ENCODE assay signal across 25 cellular contexts in the genomic region with DNA sequence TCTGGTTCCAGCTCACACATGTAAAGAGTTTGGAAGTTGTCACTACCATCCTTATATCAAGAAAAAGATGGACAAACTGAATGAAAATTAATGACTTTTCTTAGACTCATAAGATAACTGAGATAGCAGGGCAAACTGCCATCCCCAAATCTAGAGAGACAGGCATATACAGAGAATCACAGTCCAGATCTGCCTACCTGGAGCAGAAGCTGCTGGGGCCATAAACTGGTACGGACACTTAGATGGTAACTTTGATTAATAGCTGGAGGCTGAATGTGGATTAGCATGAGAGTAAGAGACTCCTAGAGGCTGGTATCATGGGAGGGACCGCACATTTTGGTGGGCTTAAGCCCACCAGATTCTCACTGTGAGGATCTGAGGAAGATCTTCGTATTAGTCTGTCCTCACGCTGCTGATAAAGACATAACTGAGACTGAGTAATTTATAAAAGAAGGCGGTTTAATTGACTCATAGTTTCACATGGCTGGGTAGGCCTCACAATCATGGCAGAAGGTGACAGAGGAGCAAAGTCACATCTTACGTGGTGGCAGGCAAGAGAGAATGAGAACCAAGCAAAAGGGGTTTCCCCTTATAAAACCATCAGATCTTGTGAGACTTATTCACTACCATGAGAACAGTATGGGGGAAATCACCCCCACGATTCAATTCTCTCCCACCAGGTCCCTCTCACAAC. TPM values are rescaled to one million over a fixed set of nuclear protein-coding genes. Genes with fewer than 3 reads are reported as not detected.
DNase-seq lines count a peak whose midpoint lies in the region; TF ChIP-seq lines count a peak whose summit lies in the region.
"Had no signal": no experiment of that assay in that cellular context is flagged by ENCODE, and none has a peak within 500 bp of the region (broad histone marks: within the 10 kb centered on the region; RNA-seq: fewer than 3 reads in every experiment).

No MANE protein-coding gene starts in this region.

- intact Hi-C loops in colonic mucosa (cut with DNase I): no loop called here

- H3K9ac ChIP-seq in colonic mucosa (ENCODE audit: low read depth in 2 of 2, low read length in 2 of 2): no peak overlapping the region

- H3K27ac ChIP-seq in colonic mucosa: no peak overlapping the region
- H3K27ac ChIP-seq: left lung, Peyer's patch had no signal

- H3K27me3 ChIP-seq in colonic mucosa: no peaks in the 10 kb centered on the region
- H3K27me3 ChIP-seq: BE2C, left lung, Peyer's patch had no signal

- H3K27me3 Mint-ChIP-seq in T-helper 2 cell treated with Interferon-gamma antibody and Interleukin-4, amounts not matched to agents 5 μg/mL and 100 μg/mL, for 36 hours (ENCODE audit: low read depth): peaks cover 3% of the 10 kb centered on the region

- peaks cover 2% of the 10 kb centered on the region for H3K36me3 Mint-ChIP-seq in T-helper 2 cell treated with Interferon-gamma antibody and Interleukin-4, amounts not matched to agents 5 μg/mL and 100 μg/mL, for 36 hours (ENCODE audit: low read depth)
- H3K36me3 Mint-ChIP-seq: immature natural killer cell, naive B cell had no signal

- H3K4me3 ChIP-seq in colonic mucosa: no peak overlapping the region
- H3K4me3 ChIP-seq: left lung, Peyer's patch had no signal

- H3K4me3 Mint-ChIP-seq in T-helper 2 cell treated with Interferon-gamma antibody and Interleukin-4, amounts not matched to agents 5 μg/mL and 100 μg/mL, for 36 hours: no peak overlapping the region
- H3K4me3 Mint-ChIP-seq: immature natural killer cell, naive B cell had no signal

- peaks cover 14% of the 10 kb centered on the region for H3K9me3 Mint-ChIP-seq in T-helper 2 cell treated with Interferon-gamma antibody and Interleukin-4, amounts not matched to agents 5 μg/mL and 100 μg/mL, for 36 hours
- H3K9me3 Mint-ChIP-seq: immature natural killer cell had no signal

- H3K27ac Mint-ChIP-seq in T-helper 2 cell treated with Interferon-gamma antibody and Interleukin-4, amounts not matched to agents 5 μg/mL and 100 μg/mL, for 36 hours: no peak overlapping the region
- H3K27ac Mint-ChIP-seq: immature natural killer cell, naive B cell had no signal

- no peak for TF ChIP-seq CTCF in colonic mucosa (IDR thresholded peaks at IDR 0.05)

- H3K4me1 Mint-ChIP-seq in T-helper 2 cell treated with Interferon-gamma antibody and Interleukin-4, amounts not matched to agents 5 μg/mL and 100 μg/mL, for 36 hours (ENCODE audit: low read depth): no peaks in the 10 kb centered on the region
- H3K4me1 Mint-ChIP-seq: immature natural killer cell, naive B cell had no signal

- peak; percentile 22 to 34 for DNase-seq in activated CD4-positive, alpha-beta T cell treated with anti-CD3 and anti-CD28 coated beads, Interleukin-2, amount 50 U/mL, for 48 hours
- no peak for DNase-seq in activated CD4-positive, alpha-beta T cell treated with anti-CD3 and anti-CD28 coated beads, Interleukin-2, amount 50 U/mL, for 1 hour
- peak; percentile 44 for DNase-seq in T-helper 2 cell treated with Interferon-gamma antibody and Interleukin-4, amounts not matched to agents 5 μg/mL and 100 μg/mL, for 36 hours (ENCODE audit: low spot score)
- DNase-seq in activated T-helper 9 cell treated with anti-CD3 and anti-CD28 coated beads, Interleukin-2, amount 50 U/mL, for 16 hours (ENCODE audit: low read depth): peak; percentile 11
- peak; percentile 56 for DNase-seq in stimulated activated CD4-positive, alpha-beta T cell treated with anti-CD3 and anti-CD28 coated beads, Interleukin-4, amount 100 ng/mL, for 24 hours
- DNase-seq in SKM-1 (lab: John Stamatoyannopoulos, UW; ENCODE audit: unreplicated experiment) (no peak), colonic mucosa (no peak), NCI-H1105 treated with DMSO at 0.1 percent for 48 hours (lab: John Stamatoyannopoulos, UW) (no peak)
- DNase-seq: activated CD4-positive, CD25-positive, alpha-beta regulatory T cell treated with anti-CD3 and anti-CD28 coated beads, Interleukin-2, amount 50 U/mL, for 72 hours; anterior cingulate cortex; BE2C; cortex of kidney; DMS53; GDM1; hippocampal formation; immature natural killer cell; IMR-90; left lung; naive B cell; NCI-H1092; NCI-H187 treated with DMSO at 0.1 percent for 48 hours; NCI-H526 treated with DMSO at 0.1 percent for 48 hours; Peyer's patch; SIG-M5; substantia nigra had no signal

- no peaks in the 10 kb centered on the region for H3K4me1 ChIP-seq in colonic mucosa
- H3K4me1 ChIP-seq: BE2C, left lung, Peyer's patch had no signal

- no peaks in the 10 kb centered on the region for H3K9me3 ChIP-seq in colonic mucosa
- H3K9me3 ChIP-seq: BE2C, left lung, Peyer's patch had no signal

- H3K36me3 ChIP-seq in colonic mucosa: no peaks in the 10 kb centered on the region
- H3K36me3 ChIP-seq: BE2C, left lung, Peyer's patch had no signal

RNA-seq across cellular contexts. Expression of gene POLA1, which starts 10.8 kb away (rescaled TPM):
- total RNA-seq in colonic mucosa: 10 to 100 TPM in 1 of 2 donors, 1 to 10 TPM in 1; 7.9 to 19.6 TPM

RNA-seq across cellular contexts. Expression of gene PCYT1B, which starts 35.7 kb away (rescaled TPM):
- total RNA-seq in colonic mucosa: under 1 TPM; 0.24 to 0.30 TPM
- total RNA-seq: Peyer's patch had no signal

Comparison
In these comparisons a context has a peak if more than half of its experiments do, and no peak if none do; other contexts are left out.
1. DNase-seq: peak in activated CD4-positive, alpha-beta T cell treated with anti-CD3 and anti-CD28 coated beads, Interleukin-2, amount 50 U/mL, for 48 hours (2 of 2), T-helper 2 cell treated with Interferon-gamma antibody and Interleukin-4, amounts not matched to agents 5 μg/mL and 100 μg/mL, for 36 hours (single experiment), activated T-helper 9 cell treated with anti-CD3 and anti-CD28 coated beads, Interleukin-2, amount 50 U/mL, for 16 hours (single experiment) and stimulated activated CD4-positive, alpha-beta T cell treated with anti-CD3 and anti-CD28 coated beads, Interleukin-4, amount 100 ng/mL, for 24 hours (single experiment); none in activated CD4-positive, alpha-beta T cell treated with anti-CD3 and anti-CD28 coated beads, Interleukin-2, amount 50 U/mL, for 1 hour (single experiment), SKM-1 (single experiment), colonic mucosa (single experiment) and NCI-H1105 treated with DMSO at 0.1 percent for 48 hours (single experiment).